ENCODE assay signal across 8 cellular contexts in the genomic region with DNA sequence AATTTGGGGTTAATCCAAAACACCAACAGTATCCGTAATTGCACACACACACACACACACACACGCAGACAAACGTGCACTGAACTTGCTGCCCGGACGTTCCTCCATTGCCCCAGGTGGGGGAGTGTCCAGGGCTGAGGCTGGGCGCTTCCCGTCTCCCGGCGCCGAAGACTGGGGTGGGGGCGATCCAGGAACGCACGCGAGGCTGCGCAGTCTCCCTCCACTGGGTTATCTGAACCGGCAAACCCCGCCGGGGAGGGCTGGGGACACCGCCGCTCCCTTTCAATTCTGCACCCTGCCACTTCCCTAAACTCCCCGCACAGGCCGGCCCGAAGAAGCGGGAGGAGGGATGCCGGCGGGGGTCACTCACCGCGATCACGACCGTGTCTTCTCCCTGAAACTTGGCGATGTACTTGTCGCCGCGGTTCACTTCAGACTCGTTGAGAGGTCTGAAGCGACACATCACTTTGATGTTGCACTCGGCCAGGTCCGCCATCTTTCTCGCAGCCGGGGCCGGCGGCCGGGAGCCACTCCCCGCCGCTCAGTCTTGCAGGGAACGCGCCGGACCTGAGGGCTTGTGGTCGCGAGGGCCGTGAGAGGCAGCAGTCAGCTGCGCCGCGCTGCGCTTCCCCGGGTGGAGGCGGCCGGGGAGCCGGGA. TPM values are rescaled to one million over a fixed set of nuclear protein-coding genes. Genes with fewer than 3 reads are reported as not detected.
A peak's percentile ranks its signal among the peaks of the same experiment; 100 is the strongest.
DNase-seq lines count a peak whose midpoint lies in the region; ATAC-seq lines count a peak whose summit lies in the region.

No MANE protein-coding gene starts in this region.

- peaks cover 52% of the 10 kb centered on the region for H4K20me1 ChIP-seq in BLaER1

- ATAC-seq in GM19023 (IDR thresholded peaks at IDR 0.05; ENCODE audit: unreplicated experiment) (peak; percentile 51), HG03175 (IDR thresholded peaks at IDR 0.05; ENCODE audit: unreplicated experiment) (peak; percentile 58), esophagus mucosa (peak; percentile 74)
- ATAC-seq in activated T-cell treated with anti-CD3 and anti-CD28 coated beads, Interleukin-2, amount 50 U/mL, for 4 hours = peak; percentile 69 to 72
- ATAC-seq in stimulated activated memory B cell treated with anti-CD40 and anti-IgM and Interleukin-4, amounts not matched to agents 10 μg/mL and 1 μg/mL and 100 μg/mL, for 72 hours = peak; percentile 78

- no peaks in the 10 kb centered on the region for H3K9me3 Mint-ChIP-seq in activated T-cell treated with anti-CD3 and anti-CD28 coated beads, Interleukin-2, amount 50 U/mL, for 4 hours
- no peaks in the 10 kb centered on the region for H3K9me3 Mint-ChIP-seq in stimulated activated memory B cell treated with anti-CD40 and anti-IgM and Interleukin-4, amounts not matched to agents 10 μg/mL and 1 μg/mL and 100 μg/mL, for 72 hours

- H3K27me3 ChIP-seq in BLaER1 (no peaks in the 10 kb centered on the region), NT2/D1 (ENCODE audit: insufficient read depth, insufficient read length) (no peaks in the 10 kb centered on the region)

- peaks cover 2% of the 10 kb centered on the region for H3K36me3 Mint-ChIP-seq in activated T-cell treated with anti-CD3 and anti-CD28 coated beads, Interleukin-2, amount 50 U/mL, for 4 hours (ENCODE audit: insufficient read depth)
- no peaks in the 10 kb centered on the region for H3K36me3 Mint-ChIP-seq in stimulated activated memory B cell treated with anti-CD40 and anti-IgM and Interleukin-4, amounts not matched to agents 10 μg/mL and 1 μg/mL and 100 μg/mL, for 72 hours

- H3K4me3 Mint-ChIP-seq in activated T-cell treated with anti-CD3 and anti-CD28 coated beads, Interleukin-2, amount 50 U/mL, for 4 hours = peak overlapping the region; percentile 98
- H3K4me3 Mint-ChIP-seq in stimulated activated memory B cell treated with anti-CD40 and anti-IgM and Interleukin-4, amounts not matched to agents 10 μg/mL and 1 μg/mL and 100 μg/mL, for 72 hours = peak overlapping the region; percentile 96

- H3K9me3 ChIP-seq in BLaER1 (no peaks in the 10 kb centered on the region), NT2/D1 (ENCODE audit: insufficient read depth, low read length) (no peaks in the 10 kb centered on the region)

- H3K4me1 ChIP-seq in BLaER1 (peaks cover 49% of the 10 kb centered on the region), NT2/D1 (ENCODE audit: insufficient read depth, insufficient read length) (peaks cover 4% of the 10 kb centered on the region)

- DNase-seq in NT2/D1 (ENCODE audit: low read depth, low spot score) (peak; percentile 28), myocyte (ENCODE audit: low read depth) (peak; percentile 79)
- DNase-seq in activated T-cell treated with anti-CD3 and anti-CD28 coated beads, Interleukin-2, amount 50 U/mL, for 4 hours = peak; percentile 39

- H3K36me3 ChIP-seq in BLaER1 = no peaks in the 10 kb centered on the region
- H3K36me3 ChIP-seq in NT2/D1 (ENCODE audit: insufficient read depth, insufficient read length, low read length) = peaks cover 6% of the 10 kb centered on the region

- H3K4me3 ChIP-seq in BLaER1 (peak overlapping the region; percentile 95), NT2/D1 (ENCODE audit: insufficient read length, low read depth) (peak overlapping the region; percentile 86)

- peaks cover 47% of the 10 kb centered on the region for H3K4me1 Mint-ChIP-seq in activated T-cell treated with anti-CD3 and anti-CD28 coated beads, Interleukin-2, amount 50 U/mL, for 4 hours (ENCODE audit: low read depth)
- H3K4me1 Mint-ChIP-seq in stimulated activated memory B cell treated with anti-CD40 and anti-IgM and Interleukin-4, amounts not matched to agents 10 μg/mL and 1 μg/mL and 100 μg/mL, for 72 hours = peaks cover 40% of the 10 kb centered on the region

- H3K4me2 ChIP-seq in BLaER1 = peak overlapping the region; percentile 90

- peak overlapping the region; percentile 94 for H3K27ac Mint-ChIP-seq in stimulated activated memory B cell treated with anti-CD40 and anti-IgM and Interleukin-4, amounts not matched to agents 10 μg/mL and 1 μg/mL and 100 μg/mL, for 72 hours

- H3K27ac ChIP-seq in BLaER1 = peak overlapping the region; percentile 99

- peak overlapping the region; percentile 98 for H3K9ac ChIP-seq in BLaER1
- H3K9ac ChIP-seq in NT2/D1 (ENCODE audit: insufficient read length, low read depth) = peak overlapping the region; percentile 94

- no peaks in the 10 kb centered on the region for H3K27me3 Mint-ChIP-seq in activated T-cell treated with anti-CD3 and anti-CD28 coated beads, Interleukin-2, amount 50 U/mL, for 4 hours (ENCODE audit: low read depth)
- H3K27me3 Mint-ChIP-seq in stimulated activated memory B cell treated with anti-CD40 and anti-IgM and Interleukin-4, amounts not matched to agents 10 μg/mL and 1 μg/mL and 100 μg/mL, for 72 hours = no peaks in the 10 kb centered on the region

RNA-seq across cellular contexts. Expression of gene KIF5B, which starts 0.6 kb away (rescaled TPM):
- total RNA-seq in activated T-cell treated with anti-CD3 and anti-CD28 coated beads, Interleukin-2, amount 50 U/mL, for 4 hours = 10 to 100 TPM; 79.1 to 89.8 (median 81.9) TPM
- total RNA-seq in esophagus mucosa = 52.0 TPM
- total RNA-seq in myocyte = 416 and 456 TPM in 2 replicates
- 82.1 TPM for polyA plus RNA-seq in myocyte (2012)

Comparison
In these comparisons a context has a peak if more than half of its experiments do, and no peak if none do; other contexts are left out.
1. Peak in every context shown above with its lines: DNase-seq, ATAC-seq, H3K4me3 ChIP-seq and H3K27ac ChIP-seq.
2. DNase-seq: peak in every context shown above with its lines; median percentile 79 in myocyte; 39 in activated T-cell treated with anti-CD3 and anti-CD28 coated beads, Interleukin-2, amount 50 U/mL, for 4 hours; 28 in NT2/D1.